ENCODE assay signal across 2 cellular contexts in genomic region chr2:64482765-64483504, GRCh38.
TF ChIP-seq lines count a peak whose summit lies in the region.

No MANE protein-coding gene starts in this region.

TF ChIP-seq in HepG2, 621 proteins besides CTCF, POLR2A, EP300 and RAD21:
- TF ChIP-seq ARNTL (CRISPR knock-in tag; IDR thresholded peaks at IDR 0.05) (no peak), ZNF660 (CRISPR knock-in tag; IDR thresholded peaks at IDR 0.05; ENCODE audit: borderline replicate concordance, low read depth) (no peak), ZNF441 (CRISPR knock-in tag; IDR thresholded peaks at IDR 0.05; ENCODE audit: borderline replicate concordance) (no peak), PAF1 (CRISPR knock-in tag; IDR thresholded peaks at IDR 0.05) (no peak), ARID5B (CRISPR knock-in tag; IDR thresholded peaks at IDR 0.05) (no peak), TAF15 (IDR thresholded peaks at IDR 0.05; ENCODE audit: low read depth, low read length, poor library complexity, severe bottlenecking) (no peak), ZKSCAN1 (IDR thresholded peaks at IDR 0.05; ENCODE audit: low read length) (peak; percentile 83; the same call in 1 of the 2 replicates), MYC (CRISPR knock-in tag; IDR thresholded peaks at IDR 0.05; ENCODE audit: borderline replicate concordance) (no peak), GATAD2A (CRISPR knock-in tag; IDR thresholded peaks at IDR 0.05) (no peak)
TF ChIP-seq in HepG2: peak in this region for 1.

TF ChIP-seq in HEK293T, 16 proteins besides CTCF, POLR2A, EP300 and RAD21:
- TF ChIP-seq BHLHE40 (IDR thresholded peaks at IDR 0.05; ENCODE audit: borderline replicate concordance) (no peak), PKNOX1 (IDR thresholded peaks at IDR 0.05) (no peak)
TF ChIP-seq in HEK293T: peak in this region for 0.
